ENCODE assay signal across 17 cellular contexts in the genomic region with DNA sequence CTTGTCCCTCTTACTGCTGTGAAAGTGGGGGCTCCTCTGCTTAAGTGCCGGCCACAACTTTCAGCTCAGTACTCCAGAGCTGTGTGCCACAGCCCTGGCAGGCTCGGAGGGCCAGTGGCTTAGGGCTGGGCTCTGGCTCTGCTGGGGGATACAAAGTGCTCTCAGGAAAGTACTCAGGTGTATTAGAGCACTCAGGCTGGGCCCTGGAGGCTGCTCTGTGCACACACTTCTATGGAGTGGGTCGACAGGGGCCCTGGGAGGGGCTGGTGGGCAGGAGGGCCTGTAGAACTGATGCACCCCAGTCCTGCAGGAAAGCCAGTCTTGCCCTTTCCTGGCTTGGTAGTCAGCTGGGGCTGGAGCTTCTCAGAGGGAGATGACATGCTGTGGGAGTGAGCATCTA. TPM values are rescaled to one million over a fixed set of nuclear protein-coding genes. Genes with fewer than 3 reads are reported as not detected.
"Had no signal": no experiment of that assay in that cellular context is flagged by ENCODE, and none has a peak within 500 bp of the region (broad histone marks: within the 10 kb centered on the region; RNA-seq: fewer than 3 reads in every experiment).

No MANE protein-coding gene starts in this region.

- H3K9me3 ChIP-seq: ovary, testis had no signal

- H2AFZ ChIP-seq: hepatocyte had no signal

- H3K4me1 ChIP-seq: right atrium auricular region, sigmoid colon, testis, tibial nerve had no signal

- H3K27ac ChIP-seq: hepatocyte, ovary, right atrium auricular region, sigmoid colon, skin epidermis, testis, tibial nerve had no signal

- H3K27me3 Mint-ChIP-seq: central memory CD8-positive, alpha-beta T cell; naive thymus-derived CD4-positive, alpha-beta T cell; stimulated activated naive CD8-positive, alpha-beta T cell treated with anti-CD3 and anti-CD28 coated beads, Interleukin-15, Interleukin-2, amounts not matched to agents 100 ng/mL and 50 ng/mL, for 24 hours had no signal

- H3K4me3 Mint-ChIP-seq: central memory CD8-positive, alpha-beta T cell; naive thymus-derived CD4-positive, alpha-beta T cell; stimulated activated naive CD8-positive, alpha-beta T cell treated with anti-CD3 and anti-CD28 coated beads, Interleukin-15, Interleukin-2, amounts not matched to agents 100 ng/mL and 50 ng/mL, for 24 hours had no signal

- H3K4me3 ChIP-seq: hepatocyte, ovary, right atrium auricular region, sigmoid colon, skin epidermis, testis, tibial nerve had no signal

- H3K36me3 ChIP-seq: ovary, right atrium auricular region, sigmoid colon, tibial nerve had no signal

- ATAC-seq: left cardiac atrium; naive thymus-derived CD4-positive, alpha-beta T cell had no signal

- H3K4me2 ChIP-seq: hepatocyte had no signal

- H3K79me2 ChIP-seq: hepatocyte had no signal

- H3K27me3 ChIP-seq: hepatocyte, ovary, right atrium auricular region, sigmoid colon, testis, tibial nerve had no signal

- H3K27ac Mint-ChIP-seq: naive thymus-derived CD4-positive, alpha-beta T cell; stimulated activated naive CD8-positive, alpha-beta T cell treated with anti-CD3 and anti-CD28 coated beads, Interleukin-15, Interleukin-2, amounts not matched to agents 100 ng/mL and 50 ng/mL, for 24 hours had no signal

- DNase-seq: foreskin melanocyte; head of caudate nucleus; kidney; left cardiac atrium; naive thymus-derived CD4-positive, alpha-beta T cell; nucleus accumbens; ovary; sigmoid colon; stimulated activated CD4-positive, alpha-beta T cell treated with anti-CD3 and anti-CD28 coated beads, Interleukin-12 subunit alpha, Interleukin-12 subunit beta, amount 100 ng/mL, for 4 hours; testis had no signal

- H3K4me1 Mint-ChIP-seq: central memory CD8-positive, alpha-beta T cell had no signal

RNA-seq across cellular contexts. Expression of gene CENPW, which starts 21.9 kb away (rescaled TPM):
- total RNA-seq: mononuclear cell, right atrium auricular region, tibial nerve had no signal
